Comparison of ENCODE assay signal across 8 cellular contexts in the genomic region with DNA sequence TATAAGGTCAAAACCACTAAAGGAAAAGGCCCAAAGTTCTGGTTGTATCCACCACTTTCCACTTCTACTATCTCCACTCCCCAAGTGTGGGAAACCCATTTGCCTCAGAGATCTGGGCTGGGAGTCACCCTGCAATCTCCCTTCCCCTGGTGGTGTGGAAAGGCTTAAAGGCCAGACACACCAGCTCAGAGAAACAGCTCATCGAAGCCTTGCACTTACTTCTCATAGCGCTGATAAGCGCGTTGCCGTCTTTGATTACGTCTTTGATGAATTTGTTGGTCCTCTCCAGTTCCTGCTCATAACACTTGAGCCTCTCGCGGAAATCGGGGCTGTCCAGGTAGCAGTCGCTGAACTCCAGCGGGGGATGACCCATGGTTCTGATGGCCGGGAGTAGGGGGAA. TPM values are rescaled to one million over a fixed set of nuclear protein-coding genes. Genes with fewer than 3 reads are reported as not detected.
A peak's percentile ranks its signal among the peaks of the same experiment; 100 is the strongest.
DNase-seq lines count a peak whose midpoint lies in the region; ATAC-seq and TF ChIP-seq lines count a peak whose summit lies in the region.

No MANE protein-coding gene starts in this region.

- H3K9me3 ChIP-seq in HUES6 (ENCODE audit: control insufficient read depth, insufficient read depth, low read depth, low read length) = no peaks in the 10 kb centered on the region; the same call in 1 of the 2 replicates
- H3K9me3 ChIP-seq in adrenal gland (replicated peaks in 1 of 3) = no peaks in the 10 kb centered on the region

- no peak for ATAC-seq in stimulated activated memory B cell treated with anti-CD40 and anti-IgM and Interleukin-4, amounts not matched to agents 10 μg/mL and 1 μg/mL and 100 μg/mL, for 72 hours
- no peak for ATAC-seq in HG02759 (IDR thresholded peaks at IDR 0.05; ENCODE audit: unreplicated experiment)
- no peak for ATAC-seq in GM18907 (IDR thresholded peaks at IDR 0.05; ENCODE audit: unreplicated experiment)
- no peak for ATAC-seq in GM21528 (IDR thresholded peaks at IDR 0.05; ENCODE audit: low FRiP score, unreplicated experiment)

- H3K27me3 Mint-ChIP-seq in immature natural killer cell (ENCODE audit: low read depth in 3 of 3) = peaks cover 17 to 22% (median 21%) of the 10 kb centered on the region in 3 donors
- H3K27me3 Mint-ChIP-seq in stimulated activated memory B cell treated with anti-CD40 and anti-IgM and Interleukin-4, amounts not matched to agents 10 μg/mL and 1 μg/mL and 100 μg/mL, for 72 hours = peaks cover 37% of the 10 kb centered on the region

- peaks cover 13 to 19% of the 10 kb centered on the region in 2 donors for H3K4me1 Mint-ChIP-seq in immature natural killer cell
- H3K4me1 Mint-ChIP-seq in stimulated activated memory B cell treated with anti-CD40 and anti-IgM and Interleukin-4, amounts not matched to agents 10 μg/mL and 1 μg/mL and 100 μg/mL, for 72 hours = peaks cover 18% of the 10 kb centered on the region

- H3K9me3 Mint-ChIP-seq in immature natural killer cell = peaks cover 0 to 4% (median 0%) of the 10 kb centered on the region in 6 donors
- H3K9me3 Mint-ChIP-seq in stimulated activated memory B cell treated with anti-CD40 and anti-IgM and Interleukin-4, amounts not matched to agents 10 μg/mL and 1 μg/mL and 100 μg/mL, for 72 hours = no peaks in the 10 kb centered on the region

- H3K4me3 ChIP-seq in HUES6 (ENCODE audit: low read depth, low read length) (peak overlapping the region; percentile 71), adrenal gland (peak overlapping the region in 3 of 4 donors; percentile 49 to 58 (median 51))

- H3K27ac Mint-ChIP-seq in immature natural killer cell = no peak overlapping the region
- H3K27ac Mint-ChIP-seq in stimulated activated memory B cell treated with anti-CD40 and anti-IgM and Interleukin-4, amounts not matched to agents 10 μg/mL and 1 μg/mL and 100 μg/mL, for 72 hours = no peak overlapping the region

- DNase-seq in adrenal gland = peak in 2 of 7 donors; percentile 9 to 14
- DNase-seq in immature natural killer cell = no peak
- no peak for DNase-seq in NK-92 treated with Interleukin-12 subunit alpha and Interleukin-12 subunit beta, amount 100 ng/mL, for 24 hours (lab: John Stamatoyannopoulos, UW)

- 11 to 33% (median 22%) methylated on average over 4 to 12 of the region's 12 CpGs for WGBS in adrenal gland, 4 donors

- H3K4me3 Mint-ChIP-seq in immature natural killer cell = peak overlapping the region; percentile 66 to 88 (median 76)
- peak overlapping the region; percentile 61 for H3K4me3 Mint-ChIP-seq in stimulated activated memory B cell treated with anti-CD40 and anti-IgM and Interleukin-4, amounts not matched to agents 10 μg/mL and 1 μg/mL and 100 μg/mL, for 72 hours

- no peak for TF ChIP-seq POLR2A in adrenal gland (IDR thresholded peaks at IDR 0.05)

- H3K27me3 ChIP-seq in HUES6 (ENCODE audit: control insufficient read depth, insufficient read depth, low read length) = peaks cover 8% of the 10 kb centered on the region; the same call in 1 of the 2 replicates
- no peaks in the 10 kb centered on the region for H3K27me3 ChIP-seq in adrenal gland

- H3K4me1 ChIP-seq in HUES6 (ENCODE audit: control insufficient read depth, insufficient read depth, low read length) = peaks cover 3% of the 10 kb centered on the region; the same call in 1 of the 2 replicates
- H3K4me1 ChIP-seq in adrenal gland (replicated peaks in 1 of 2) = no peaks in the 10 kb centered on the region

- intact Hi-C loops in adrenal gland (cut with DNase I) = no loop called here

- TF ChIP-seq CTCF in adrenal gland (IDR thresholded peaks at IDR 0.05) = no peak

- 0 out of 2 replicates have a peak, but pooled peaks cover 6% of the 10 kb centered on the region for H3K36me3 ChIP-seq in HUES6 (ENCODE audit: control insufficient read depth, insufficient read depth, low read length)
- no peaks in the 10 kb centered on the region for H3K36me3 ChIP-seq in adrenal gland (replicated peaks in 1 of 2)

- H3K36me3 Mint-ChIP-seq in immature natural killer cell = peaks cover 0 to 11% (median 0%) of the 10 kb centered on the region in 3 donors
- H3K36me3 Mint-ChIP-seq in stimulated activated memory B cell treated with anti-CD40 and anti-IgM and Interleukin-4, amounts not matched to agents 10 μg/mL and 1 μg/mL and 100 μg/mL, for 72 hours = no peaks in the 10 kb centered on the region

- H3K9ac ChIP-seq in HUES6 (ENCODE audit: low read length) = peak overlapping the region; percentile 68

- H3K27ac ChIP-seq in HUES6 (ENCODE audit: low read depth, low read length) (no peak overlapping the region), adrenal gland (peak overlapping the region in 2 of 5 donors; percentile 69 to 86)

RNA-seq across cellular contexts. Expression of gene OPHN1, which starts 0.6 kb away (rescaled TPM):
- total RNA-seq in adrenal gland = 1 to 10 TPM; 4.9 to 9.1 (median 6.1) TPM
- polyA plus RNA-seq in adrenal gland = 1 to 10 TPM; 1.2 to 3.0 (median 1.4) TPM
- under 1 TPM in 2 of 3 donors, not detected in 1; 0.31 to 0.49 TPM for polyA plus RNA-seq in immature natural killer cell
